3 cellular contexts compared by ENCODE assay signal in genomic region chr2:218781691-218782528, GRCh38.
TF ChIP-seq lines count a peak whose summit lies in the region.

CYP27A1 (plus strand) TSS chr2:218782147; CDS start chr2:218782183, 36 bp downstream.

TF ChIP-seq in SK-N-SH, 30 proteins besides CTCF, POLR2A, EP300 and RAD21 (continued from another document):
- TF ChIP-seq RXRA (IDR thresholded peaks at IDR 0.05; ENCODE audit: borderline replicate concordance, low read depth), result no peak
- TF ChIP-seq ZBTB33 (IDR thresholded peaks at IDR 0.05; ENCODE audit: borderline replicate concordance, low read depth), result no peak
- no peak for TF ChIP-seq MEF2A (IDR thresholded peaks at IDR 0.05; ENCODE audit: borderline replicate concordance, low read depth)
- TF ChIP-seq NRF1 (IDR thresholded peaks at IDR 0.05; ENCODE audit: low read depth, low read length), result no peak
- no peak for TF ChIP-seq GABPA (IDR thresholded peaks at IDR 0.05; ENCODE audit: low read depth)
- no peak for TF ChIP-seq USF1 (IDR thresholded peaks at IDR 0.05; ENCODE audit: borderline replicate concordance, low read depth)

TF ChIP-seq in SK-N-SH treated with all-trans-retinoic acid at 6 μM for 48 hours, 23 proteins besides CTCF, POLR2A, EP300 and RAD21 (continued from another document):
- TF ChIP-seq ZNF565 (CRISPR knock-in tag; conservative IDR thresholded peaks at IDR 0.05; ENCODE audit: low read depth) (no peak), TSHZ2 (CRISPR knock-in tag; IDR thresholded peaks at IDR 0.05) (no peak), ZNF70 (CRISPR knock-in tag; IDR thresholded peaks at IDR 0.05) (no peak), ZC3H10 (CRISPR knock-in tag; IDR thresholded peaks at IDR 0.05) (no peak), CSRNP3 (CRISPR knock-in tag; IDR thresholded peaks at IDR 0.05) (no peak), GLIS3 (CRISPR knock-in tag; IDR thresholded peaks at IDR 0.05) (no peak), ARNTL (CRISPR knock-in tag; IDR thresholded peaks at IDR 0.05; ENCODE audit: borderline replicate concordance, low read depth) (no peak), OSR1 (CRISPR knock-in tag; IDR thresholded peaks at IDR 0.05) (no peak), PPARA (CRISPR knock-in tag; IDR thresholded peaks at IDR 0.05; ENCODE audit: borderline replicate concordance) (no peak)

TF ChIP-seq in GM12878, 131 proteins besides CTCF, POLR2A, EP300 and RAD21 (continued from another document):
- TF ChIP-seq BCLAF1 (IDR thresholded peaks at IDR 0.05) (no peak), SP1 (IDR thresholded peaks at IDR 0.05; ENCODE audit: low read depth, low read length) (no peak), RFX5 (IDR thresholded peaks at IDR 0.05; ENCODE audit: low read depth, low read length) (no peak), RAD51 (IDR thresholded peaks at IDR 0.05) (no peak), EZH2 (IDR thresholded peaks at IDR 0.05; ENCODE audit: borderline replicate concordance, control insufficient read depth, low read depth, low read length) (no peak), ASH2L (IDR thresholded peaks at IDR 0.05; ENCODE audit: borderline replicate concordance, low read depth) (no peak)
